Comparison of ENCODE assay signal across 2 cellular contexts in the genomic region with DNA sequence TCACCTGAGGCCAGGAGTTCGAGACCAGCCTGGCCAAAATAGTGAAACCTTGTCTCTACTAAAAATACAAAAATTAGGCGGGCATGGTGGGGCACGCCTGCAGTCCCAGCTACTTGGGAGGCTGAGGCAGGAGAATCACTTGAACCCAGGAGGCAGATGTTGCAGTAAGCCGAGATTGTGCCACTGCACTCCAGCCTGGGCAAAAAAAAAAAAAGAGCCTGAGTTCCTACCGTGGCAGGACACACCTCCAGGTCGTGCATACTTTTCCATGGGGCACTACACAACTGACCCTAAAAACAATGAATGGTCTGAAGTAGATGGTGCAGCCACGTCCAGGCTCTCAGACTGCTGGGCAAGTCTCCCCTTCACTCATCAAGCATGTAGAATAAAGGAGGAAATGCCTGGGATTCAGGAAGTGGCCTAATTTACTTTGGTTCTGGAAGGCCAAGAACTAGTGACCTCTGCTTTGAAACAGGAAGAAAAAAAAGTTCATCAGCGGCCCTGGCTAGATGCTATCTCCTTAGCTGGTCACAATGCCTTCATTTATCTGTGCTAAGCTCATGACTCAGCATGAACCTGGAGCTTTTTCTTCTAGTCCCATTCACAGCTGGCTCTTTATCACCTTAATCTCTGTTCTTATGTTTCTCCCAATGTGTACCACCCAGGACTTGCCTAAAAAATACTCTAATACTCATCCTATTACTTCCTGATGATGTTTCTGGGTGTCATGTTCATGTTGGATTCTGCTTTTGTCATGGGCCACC.
TF ChIP-seq lines count a peak whose summit lies in the region.

No MANE protein-coding gene starts in this region.

TF ChIP-seq in K562, 482 proteins besides CTCF, POLR2A, EP300 and RAD21 (continued from another document and continues in another):
- TF ChIP-seq PRDM10 (IDR thresholded peaks at IDR 0.05; ENCODE audit: partially characterized antibody) (no peak), ZNF347 (CRISPR knock-in tag; IDR thresholded peaks at IDR 0.05; ENCODE audit: low read depth) (no peak), SIN3A (IDR thresholded peaks at IDR 0.05; ENCODE audit: borderline replicate concordance in 2 of 2, control insufficient read depth in 1 of 2, low read depth in 2 of 2, low read length in 2 of 2) (no peak), MECOM (CRISPR knock-in tag; IDR thresholded peaks at IDR 0.05) (no peak), ZKSCAN8 (CRISPR knock-in tag; IDR thresholded peaks at IDR 0.05) (no peak), KLF6 (CRISPR knock-in tag; IDR thresholded peaks at IDR 0.05; ENCODE audit: borderline replicate concordance) (no peak), ZNF384 (IDR thresholded peaks at IDR 0.05; ENCODE audit: low read depth, low read length) (peak; percentile 88), ZNF79 (CRISPR knock-in tag; IDR thresholded peaks at IDR 0.05; ENCODE audit: low read depth) (no peak), RERE (CRISPR knock-in tag; IDR thresholded peaks at IDR 0.05; ENCODE audit: borderline replicate concordance) (no peak), KLF16 (IDR thresholded peaks at IDR 0.05) (no peak), SAP30 (IDR thresholded peaks at IDR 0.05; ENCODE audit: borderline replicate concordance, insufficient read depth, low read depth, low read length, poor library complexity, severe bottlenecking) (no peak), FOXA3 (CRISPR knock-in tag; conservative IDR thresholded peaks at IDR 0.05 in 1 of 2, IDR thresholded peaks at IDR 0.05 in 1 of 2) (no peak), CCNT2 (IDR thresholded peaks at IDR 0.05; ENCODE audit: borderline replicate concordance, extremely low read depth, insufficient read length, low read depth, low read length) (peak; percentile 74), CREB1 (IDR thresholded peaks at IDR 0.05) (no peak), CREB1 (CRISPR knock-in tag; IDR thresholded peaks at IDR 0.05) (no peak), TRIM24 (IDR thresholded peaks at IDR 0.05) (peak in 1 of 2 experiments; percentile 22; a peak in 1 of 4 replicates), DPF2 (IDR thresholded peaks at IDR 0.05) (peak; percentile 91)
- TF ChIP-seq, protein P1, sequence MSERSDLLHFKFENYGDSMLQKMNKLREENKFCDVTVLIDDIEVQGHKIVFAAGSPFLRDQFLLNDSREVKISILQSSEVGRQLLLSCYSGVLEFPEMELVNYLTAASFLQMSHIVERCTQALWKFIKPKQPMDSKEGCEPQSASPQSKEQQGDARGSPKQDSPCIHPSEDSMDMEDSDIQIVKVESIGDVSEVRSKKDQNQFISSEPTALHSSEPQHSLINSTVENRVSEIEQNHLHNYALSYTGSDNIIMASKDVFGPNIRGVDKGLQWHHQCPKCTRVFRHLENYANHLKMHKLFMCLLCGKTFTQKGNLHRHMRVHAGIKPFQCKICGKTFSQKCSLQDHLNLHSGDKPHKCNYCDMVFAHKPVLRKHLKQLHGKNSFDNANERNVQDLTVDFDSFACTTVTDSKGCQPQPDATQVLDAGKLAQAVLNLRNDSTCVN (CRISPR knock-in tag; IDR thresholded peaks at IDR 0.05): no peak

TF ChIP-seq in HepG2, 621 proteins besides CTCF, POLR2A, EP300 and RAD21 (continued from another document and continues in another):
- TF ChIP-seq ZNF710 (CRISPR knock-in tag; IDR thresholded peaks at IDR 0.05; ENCODE audit: borderline replicate concordance): peak; percentile 91; the same call in 1 of the 2 replicates
- TF ChIP-seq EED (CRISPR knock-in tag; IDR thresholded peaks at IDR 0.05): no peak
- peak; percentile 64; the same call in 1 of the 2 replicates for TF ChIP-seq MYC (CRISPR knock-in tag; IDR thresholded peaks at IDR 0.05; ENCODE audit: borderline replicate concordance)
- TF ChIP-seq, protein P2, sequence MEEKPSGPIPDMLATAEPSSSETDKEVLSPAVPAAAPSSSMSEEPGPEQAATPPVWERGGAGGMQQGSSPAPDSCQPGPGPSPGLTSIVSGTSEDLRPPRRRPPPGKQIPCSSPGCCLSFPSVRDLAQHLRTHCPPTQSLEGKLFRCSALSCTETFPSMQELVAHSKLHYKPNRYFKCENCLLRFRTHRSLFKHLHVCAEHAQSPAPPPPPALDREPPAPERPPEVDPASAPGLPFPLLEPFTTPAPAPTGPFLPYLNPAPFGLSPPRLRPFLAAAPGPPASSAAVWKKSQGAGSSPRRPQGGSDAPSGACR (CRISPR knock-in tag; IDR thresholded peaks at IDR 0.05): peak; percentile 55; the same call in 1 of the 2 replicates
- no peak for TF ChIP-seq PREB (CRISPR knock-in tag; IDR thresholded peaks at IDR 0.05)
- TF ChIP-seq ASH2L (IDR thresholded peaks at IDR 0.05; ENCODE audit: insufficient read length, low read depth, low read length): peak; percentile 46
- no peak for TF ChIP-seq ZNF841 (CRISPR knock-in tag; IDR thresholded peaks at IDR 0.05; ENCODE audit: borderline replicate concordance)
- TF ChIP-seq, protein P3, sequence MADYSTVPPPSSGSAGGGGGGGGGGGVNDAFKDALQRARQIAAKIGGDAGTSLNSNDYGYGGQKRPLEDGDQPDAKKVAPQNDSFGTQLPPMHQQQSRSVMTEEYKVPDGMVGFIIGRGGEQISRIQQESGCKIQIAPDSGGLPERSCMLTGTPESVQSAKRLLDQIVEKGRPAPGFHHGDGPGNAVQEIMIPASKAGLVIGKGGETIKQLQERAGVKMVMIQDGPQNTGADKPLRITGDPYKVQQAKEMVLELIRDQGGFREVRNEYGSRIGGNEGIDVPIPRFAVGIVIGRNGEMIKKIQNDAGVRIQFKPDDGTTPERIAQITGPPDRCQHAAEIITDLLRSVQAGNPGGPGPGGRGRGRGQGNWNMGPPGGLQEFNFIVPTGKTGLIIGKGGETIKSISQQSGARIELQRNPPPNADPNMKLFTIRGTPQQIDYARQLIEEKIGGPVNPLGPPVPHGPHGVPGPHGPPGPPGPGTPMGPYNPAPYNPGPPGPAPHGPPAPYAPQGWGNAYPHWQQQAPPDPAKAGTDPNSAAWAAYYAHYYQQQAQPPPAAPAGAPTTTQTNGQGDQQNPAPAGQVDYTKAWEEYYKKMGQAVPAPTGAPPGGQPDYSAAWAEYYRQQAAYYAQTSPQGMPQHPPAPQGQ (CRISPR knock-in tag; IDR thresholded peaks at IDR 0.05; ENCODE audit: borderline replicate concordance): 0 out of 2 replicates have a peak, but pooled peaks have one; percentile 23
- TF ChIP-seq RFX3 (CRISPR knock-in tag; IDR thresholded peaks at IDR 0.05): no peak
- TF ChIP-seq KDM3A (CRISPR knock-in tag; IDR thresholded peaks at IDR 0.05; ENCODE audit: low read depth): peak; percentile 78
- no peak for TF ChIP-seq U2AF2 (IDR thresholded peaks at IDR 0.05; ENCODE audit: low read depth, low read length)
- TF ChIP-seq, protein P4, sequence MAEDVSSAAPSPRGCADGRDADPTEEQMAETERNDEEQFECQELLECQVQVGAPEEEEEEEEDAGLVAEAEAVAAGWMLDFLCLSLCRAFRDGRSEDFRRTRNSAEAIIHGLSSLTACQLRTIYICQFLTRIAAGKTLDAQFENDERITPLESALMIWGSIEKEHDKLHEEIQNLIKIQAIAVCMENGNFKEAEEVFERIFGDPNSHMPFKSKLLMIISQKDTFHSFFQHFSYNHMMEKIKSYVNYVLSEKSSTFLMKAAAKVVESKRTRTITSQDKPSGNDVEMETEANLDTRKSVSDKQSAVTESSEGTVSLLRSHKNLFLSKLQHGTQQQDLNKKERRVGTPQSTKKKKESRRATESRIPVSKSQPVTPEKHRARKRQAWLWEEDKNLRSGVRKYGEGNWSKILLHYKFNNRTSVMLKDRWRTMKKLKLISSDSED (CRISPR knock-in tag; IDR thresholded peaks at IDR 0.05): 0 out of 2 replicates have a peak, but pooled peaks have one; percentile 65
- no peak for TF ChIP-seq TBX3 (IDR thresholded peaks at IDR 0.05; ENCODE audit: borderline replicate concordance)
- TF ChIP-seq CENPT (CRISPR knock-in tag; IDR thresholded peaks at IDR 0.05; ENCODE audit: low read depth): peak; percentile 20; the same call in 1 of the 2 replicates
- no peak for TF ChIP-seq NFYB (CRISPR knock-in tag; IDR thresholded peaks at IDR 0.05)
- no peak; the same call in 1 of the 2 replicates for TF ChIP-seq ZFP37 (CRISPR knock-in tag; IDR thresholded peaks at IDR 0.05; ENCODE audit: borderline replicate concordance)
- TF ChIP-seq, protein P5, sequence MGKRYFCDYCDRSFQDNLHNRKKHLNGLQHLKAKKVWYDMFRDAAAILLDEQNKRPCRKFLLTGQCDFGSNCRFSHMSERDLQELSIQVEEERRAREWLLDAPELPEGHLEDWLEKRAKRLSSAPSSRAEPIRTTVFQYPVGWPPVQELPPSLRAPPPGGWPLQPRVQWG (CRISPR knock-in tag; IDR thresholded peaks at IDR 0.05; ENCODE audit: borderline replicate concordance, low read depth): no peak
- no peak; the same call in 1 of the 2 replicates for TF ChIP-seq ZNF205 (CRISPR knock-in tag; IDR thresholded peaks at IDR 0.05)
- no peak for TF ChIP-seq BRCA1 (CRISPR knock-in tag; IDR thresholded peaks at IDR 0.05)
- no peak for TF ChIP-seq NFRKB (IDR thresholded peaks at IDR 0.05)
- TF ChIP-seq THYN1 (CRISPR knock-in tag; IDR thresholded peaks at IDR 0.05; ENCODE audit: borderline replicate concordance, low read depth): peak; percentile 44; the same call in 1 of the 2 replicates
- no peak for TF ChIP-seq TMF1 (CRISPR knock-in tag; IDR thresholded peaks at IDR 0.05; ENCODE audit: low read depth)
- TF ChIP-seq, protein P6, sequence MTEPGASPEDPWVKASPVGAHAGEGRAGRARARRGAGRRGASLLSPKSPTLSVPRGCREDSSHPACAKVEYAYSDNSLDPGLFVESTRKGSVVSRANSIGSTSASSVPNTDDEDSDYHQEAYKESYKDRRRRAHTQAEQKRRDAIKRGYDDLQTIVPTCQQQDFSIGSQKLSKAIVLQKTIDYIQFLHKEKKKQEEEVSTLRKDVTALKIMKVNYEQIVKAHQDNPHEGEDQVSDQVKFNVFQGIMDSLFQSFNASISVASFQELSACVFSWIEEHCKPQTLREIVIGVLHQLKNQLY (CRISPR knock-in tag; IDR thresholded peaks at IDR 0.05): peak; percentile 77; the same call in 1 of the 2 replicates
- TF ChIP-seq ZNF543 (CRISPR knock-in tag; IDR thresholded peaks at IDR 0.05): peak; percentile 40; the same call in 1 of the 2 replicates
- TF ChIP-seq ZNF75D (CRISPR knock-in tag; IDR thresholded peaks at IDR 0.05; ENCODE audit: borderline replicate concordance): no peak
- TF ChIP-seq GABPB1 (CRISPR knock-in tag; IDR thresholded peaks at IDR 0.05): peak; percentile 65
- no peak for TF ChIP-seq PRMT3 (CRISPR knock-in tag; IDR thresholded peaks at IDR 0.05; ENCODE audit: borderline replicate concordance, low read depth)
- TF ChIP-seq FOXA1 (IDR thresholded peaks at IDR 0.05): no peak
- peak; percentile 93 for TF ChIP-seq FOXA1 (CRISPR knock-in tag; IDR thresholded peaks at IDR 0.05)
- peak; percentile 50; the same call in 1 of the 2 replicates for TF ChIP-seq ZNF776 (CRISPR knock-in tag; IDR thresholded peaks at IDR 0.05)
- 0 out of 2 replicates have a peak, but pooled peaks have one; percentile 39 for TF ChIP-seq ZSCAN29 (CRISPR knock-in tag; conservative IDR thresholded peaks at IDR 0.05)
- TF ChIP-seq, protein P7, sequence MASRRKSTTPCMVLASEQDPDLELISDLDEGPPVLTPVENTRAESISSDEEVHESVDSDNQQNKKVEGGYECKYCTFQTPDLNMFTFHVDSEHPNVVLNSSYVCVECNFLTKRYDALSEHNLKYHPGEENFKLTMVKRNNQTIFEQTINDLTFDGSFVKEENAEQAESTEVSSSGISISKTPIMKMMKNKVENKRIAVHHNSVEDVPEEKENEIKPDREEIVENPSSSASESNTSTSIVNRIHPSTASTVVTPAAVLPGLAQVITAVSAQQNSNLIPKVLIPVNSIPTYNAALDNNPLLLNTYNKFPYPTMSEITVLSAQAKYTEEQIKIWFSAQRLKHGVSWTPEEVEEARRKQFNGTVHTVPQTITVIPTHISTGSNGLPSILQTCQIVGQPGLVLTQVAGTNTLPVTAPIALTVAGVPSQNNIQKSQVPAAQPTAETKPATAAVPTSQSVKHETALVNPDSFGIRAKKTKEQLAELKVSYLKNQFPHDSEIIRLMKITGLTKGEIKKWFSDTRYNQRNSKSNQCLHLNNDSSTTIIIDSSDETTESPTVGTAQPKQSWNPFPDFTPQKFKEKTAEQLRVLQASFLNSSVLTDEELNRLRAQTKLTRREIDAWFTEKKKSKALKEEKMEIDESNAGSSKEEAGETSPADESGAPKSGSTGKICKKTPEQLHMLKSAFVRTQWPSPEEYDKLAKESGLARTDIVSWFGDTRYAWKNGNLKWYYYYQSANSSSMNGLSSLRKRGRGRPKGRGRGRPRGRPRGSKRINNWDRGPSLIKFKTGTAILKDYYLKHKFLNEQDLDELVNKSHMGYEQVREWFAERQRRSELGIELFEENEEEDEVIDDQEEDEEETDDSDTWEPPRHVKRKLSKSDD (CRISPR knock-in tag; IDR thresholded peaks at IDR 0.05; ENCODE audit: low read depth): no peak
- TF ChIP-seq, protein P8, sequence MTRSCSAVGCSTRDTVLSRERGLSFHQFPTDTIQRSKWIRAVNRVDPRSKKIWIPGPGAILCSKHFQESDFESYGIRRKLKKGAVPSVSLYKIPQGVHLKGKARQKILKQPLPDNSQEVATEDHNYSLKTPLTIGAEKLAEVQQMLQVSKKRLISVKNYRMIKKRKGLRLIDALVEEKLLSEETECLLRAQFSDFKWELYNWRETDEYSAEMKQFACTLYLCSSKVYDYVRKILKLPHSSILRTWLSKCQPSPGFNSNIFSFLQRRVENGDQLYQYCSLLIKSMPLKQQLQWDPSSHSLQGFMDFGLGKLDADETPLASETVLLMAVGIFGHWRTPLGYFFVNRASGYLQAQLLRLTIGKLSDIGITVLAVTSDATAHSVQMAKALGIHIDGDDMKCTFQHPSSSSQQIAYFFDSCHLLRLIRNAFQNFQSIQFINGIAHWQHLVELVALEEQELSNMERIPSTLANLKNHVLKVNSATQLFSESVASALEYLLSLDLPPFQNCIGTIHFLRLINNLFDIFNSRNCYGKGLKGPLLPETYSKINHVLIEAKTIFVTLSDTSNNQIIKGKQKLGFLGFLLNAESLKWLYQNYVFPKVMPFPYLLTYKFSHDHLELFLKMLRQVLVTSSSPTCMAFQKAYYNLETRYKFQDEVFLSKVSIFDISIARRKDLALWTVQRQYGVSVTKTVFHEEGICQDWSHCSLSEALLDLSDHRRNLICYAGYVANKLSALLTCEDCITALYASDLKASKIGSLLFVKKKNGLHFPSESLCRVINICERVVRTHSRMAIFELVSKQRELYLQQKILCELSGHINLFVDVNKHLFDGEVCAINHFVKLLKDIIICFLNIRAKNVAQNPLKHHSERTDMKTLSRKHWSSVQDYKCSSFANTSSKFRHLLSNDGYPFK (CRISPR knock-in tag; IDR thresholded peaks at IDR 0.05; ENCODE audit: borderline replicate concordance): peak; percentile 73; the same call in 1 of the 2 replicates
